19 cellular contexts compared by ENCODE assay signal in genomic region chr1:236365999-236366570, GRCh38. TPM values are rescaled to one million over a fixed set of nuclear protein-coding genes. Genes with fewer than 3 reads are reported as not detected.
"Had no signal": no experiment of that assay in that cellular context is flagged by ENCODE, and none has a peak within 500 bp of the region (broad histone marks: within the 10 kb centered on the region; RNA-seq: fewer than 3 reads in every experiment).

No MANE protein-coding gene starts in this region.

- H3K9me3 Mint-ChIP-seq: activated naive CD4-positive, alpha-beta T cell treated with anti-CD3 and anti-CD28 coated beads, Interleukin-2, amount 50 U/mL, for 72 hours; activated T-cell treated with anti-CD3 and anti-CD28 coated beads, Interleukin-2, amount 50 U/mL, for 24 hours; endodermal cell had no signal

- DNase-seq: activated CD4-positive, alpha-beta T cell treated with anti-CD3 and anti-CD28 coated beads for 1 hour; activated CD4-positive, alpha-beta T cell treated with anti-CD3 and anti-CD28 coated beads, Interleukin-2, amount 50 U/mL, for 48 hours; activated CD8-positive, alpha-beta memory T cell treated with anti-CD3 and anti-CD28 coated beads, Interleukin-2, amount 10 ng/mL, durations not matched to agents 7 days and 5 days; activated effector memory CD4-positive, alpha-beta T cell treated with Interleukin-2 at 50 U/mL for 16 hours; activated T-cell treated with anti-CD3 and anti-CD28 coated beads, Interleukin-2, amount 50 U/mL, for 24 hours; amygdala; brain microvascular endothelial cell; dermis blood vessel endothelial cell; endodermal cell; left lung; stimulated activated naive CD4-positive, alpha-beta T cell; substantia nigra; SW 1271; T-helper 9 cell; upper lobe of right lung had no signal

- H3K4me3 Mint-ChIP-seq: activated CD8-positive, alpha-beta memory T cell treated with anti-CD3 and anti-CD28 coated beads, Interleukin-2, amount 10 ng/mL, durations not matched to agents 7 days and 5 days; activated T-cell treated with anti-CD3 and anti-CD28 coated beads, Interleukin-2, amount 50 U/mL, for 24 hours; endodermal cell had no signal

- H3K36me3 Mint-ChIP-seq: activated CD8-positive, alpha-beta memory T cell treated with anti-CD3 and anti-CD28 coated beads, Interleukin-2, amount 10 ng/mL, durations not matched to agents 7 days and 5 days; activated naive CD4-positive, alpha-beta T cell treated with anti-CD3 and anti-CD28 coated beads, Interleukin-2, amount 50 U/mL, for 72 hours had no signal

- ATAC-seq: activated CD8-positive, alpha-beta memory T cell treated with anti-CD3 and anti-CD28 coated beads, Interleukin-2, amount 10 ng/mL, durations not matched to agents 7 days and 5 days; activated naive CD4-positive, alpha-beta T cell treated with anti-CD3 and anti-CD28 coated beads, Interleukin-2, amount 50 U/mL, for 72 hours; esophagus mucosa; left lung; sciatic nerve; upper lobe of right lung had no signal

- H3K27me3 ChIP-seq: brain microvascular endothelial cell, left lung, upper lobe of right lung had no signal

- H3K27ac ChIP-seq: brain microvascular endothelial cell, left lung, upper lobe of right lung had no signal

- H3K4me3 ChIP-seq: left lung, upper lobe of right lung had no signal

- H3K36me3 ChIP-seq: brain microvascular endothelial cell, left lung, upper lobe of right lung had no signal

- H3K27ac Mint-ChIP-seq: activated CD8-positive, alpha-beta memory T cell treated with anti-CD3 and anti-CD28 coated beads, Interleukin-2, amount 10 ng/mL, durations not matched to agents 7 days and 5 days; activated naive CD4-positive, alpha-beta T cell treated with anti-CD3 and anti-CD28 coated beads, Interleukin-2, amount 50 U/mL, for 72 hours; activated T-cell treated with anti-CD3 and anti-CD28 coated beads, Interleukin-2, amount 50 U/mL, for 24 hours; endodermal cell had no signal

- H3K9me3 ChIP-seq: left lung, upper lobe of right lung had no signal

- H3K4me1 ChIP-seq: left lung, upper lobe of right lung had no signal

- H3K27me3 Mint-ChIP-seq: activated T-cell treated with anti-CD3 and anti-CD28 coated beads, Interleukin-2, amount 50 U/mL, for 24 hours had no signal

RNA-seq across cellular contexts. Expression of gene EDARADD, which starts 28.0 kb away (rescaled TPM):
- total RNA-seq: dermis blood vessel endothelial cell, myocyte had no signal
